10 cellular contexts compared by ENCODE assay signal in the genomic region with DNA sequence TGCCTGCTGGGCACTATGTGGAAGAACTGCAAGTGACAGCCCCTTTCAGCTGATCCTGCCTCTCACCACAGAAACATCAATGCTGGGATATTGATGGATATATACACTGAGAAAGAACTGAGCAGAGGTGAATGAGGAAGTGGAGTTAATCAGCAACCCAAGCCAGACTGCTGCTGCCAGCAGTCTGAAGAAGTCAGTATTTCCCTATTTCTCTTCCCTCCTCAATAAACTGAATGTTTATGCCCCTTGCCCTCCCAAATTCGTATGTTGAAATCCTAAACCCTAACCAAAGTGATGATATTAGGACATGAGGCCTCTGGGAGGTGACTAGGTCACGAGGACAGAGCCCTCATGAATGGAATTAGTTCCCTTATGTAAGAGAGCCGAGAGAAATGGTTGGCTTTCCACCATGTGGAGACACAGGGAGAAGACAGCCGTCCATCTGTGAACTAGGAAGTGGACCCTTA.
DNase-seq lines count a peak whose midpoint lies in the region; ATAC-seq and TF ChIP-seq lines count a peak whose summit lies in the region.
"Had no signal": no experiment of that assay in that cellular context is flagged by ENCODE, and none has a peak within 500 bp of the region (broad histone marks: within the 10 kb centered on the region; RNA-seq: fewer than 3 reads in every experiment).

No MANE protein-coding gene starts in this region.

- no peak overlapping the region for H2AFZ ChIP-seq in smooth muscle cell (ENCODE audit: low read depth)

- CTCF ChIA-PET in CD4-positive, alpha-beta T cell (lab: Charles Lee) = no interaction called here

- H3K27ac Mint-ChIP-seq in central memory CD8-positive, alpha-beta T cell (ENCODE audit: low read depth) = no peak overlapping the region
- no peak overlapping the region for H3K27ac Mint-ChIP-seq in CD4-positive, alpha-beta T cell

- no peak overlapping the region for H3K4me3 ChIP-seq in smooth muscle cell

- peaks cover 25% of the 10 kb centered on the region for H3K9me3 ChIP-seq in CD4-positive, alpha-beta T cell (ENCODE audit: control insufficient read depth, low read length)
- peaks cover 14% of the 10 kb centered on the region for H3K9me3 ChIP-seq in smooth muscle cell (replicated peaks; ENCODE audit: low read depth)

- H3K27me3 ChIP-seq in CD4-positive, alpha-beta T cell (ENCODE audit: control insufficient read depth, insufficient read depth, low read length) = no peaks in the 10 kb centered on the region
- no peaks in the 10 kb centered on the region for H3K27me3 ChIP-seq in smooth muscle cell (ENCODE audit: low read depth)

- 95% methylated on average over 4 of the region's 4 CpGs for WGBS in smooth muscle cell (ENCODE audit: low lambda C conversion rate)

- peak; percentile 52 for DNase-seq in HT-29 (ENCODE audit: low spot score)
- no peak for DNase-seq in central memory CD8-positive, alpha-beta T cell (ENCODE audit: low spot score in 2 of 2)
- DNase-seq in renal cortical epithelial cell (ENCODE audit: low read depth) = peak; percentile 74
- no peak for DNase-seq in activated CD4-positive, alpha-beta T cell treated with anti-CD3 and anti-CD28 coated beads for 1 hour
- no peak for DNase-seq in kidney glomerular epithelial cell (lab: John Stamatoyannopoulos, UW)
- no peak for DNase-seq in CD4-positive, alpha-beta T cell
- DNase-seq in smooth muscle cell (lab: John Stamatoyannopoulos, UW; ENCODE audit: unreplicated experiment) = no peak
- DNase-seq: NCI-H2171 treated with DMSO at 0.1 percent for 48 hours, T-helper 2 cell had no signal

- peak; percentile 93 for ATAC-seq in GM19043 (IDR thresholded peaks at IDR 0.05; ENCODE audit: low read depth, unreplicated experiment)
- peak; percentile 14 for ATAC-seq in central memory CD8-positive, alpha-beta T cell (replicated peaks; ENCODE audit: extremely low read depth, poor library complexity, severe bottlenecking)
- ATAC-seq in CD4-positive, alpha-beta T cell (ENCODE audit: poor library complexity) = no peak

- H3K4me1 Mint-ChIP-seq in central memory CD8-positive, alpha-beta T cell = no peaks in the 10 kb centered on the region
- H3K4me1 Mint-ChIP-seq in CD4-positive, alpha-beta T cell (ENCODE audit: low read depth) = peaks cover 5% of the 10 kb centered on the region

- TF ChIP-seq CTCF in CD4-positive, alpha-beta T cell (IDR thresholded peaks at IDR 0.05) = no peak
- TF ChIP-seq CTCF in smooth muscle cell (IDR thresholded peaks at IDR 0.05; ENCODE audit: borderline replicate concordance, insufficient read depth, poor library complexity, severe bottlenecking) = no peak

- H3K27ac ChIP-seq in CD4-positive, alpha-beta T cell (ENCODE audit: low read depth, low read length) = no peak overlapping the region
- H3K27ac ChIP-seq in smooth muscle cell (ENCODE audit: low read depth) = no peak overlapping the region

- H3K4me3 Mint-ChIP-seq in central memory CD8-positive, alpha-beta T cell = no peak overlapping the region
- no peak overlapping the region for H3K4me3 Mint-ChIP-seq in CD4-positive, alpha-beta T cell

- H3K79me2 ChIP-seq in smooth muscle cell (ENCODE audit: low read depth) = no peaks in the 10 kb centered on the region

- intact Hi-C loops in CD4-positive, alpha-beta T cell (cut with DNase I, micrococcal nuclease) = no loop called here

- peaks cover 10% of the 10 kb centered on the region for H3K36me3 Mint-ChIP-seq in central memory CD8-positive, alpha-beta T cell (ENCODE audit: insufficient read depth)
- H3K36me3 Mint-ChIP-seq in CD4-positive, alpha-beta T cell (ENCODE audit: low read depth) = peaks cover 69% of the 10 kb centered on the region

- H3K4me2 ChIP-seq in smooth muscle cell = no peak overlapping the region

- no peak overlapping the region for H3K9ac ChIP-seq in smooth muscle cell (ENCODE audit: low read depth)

- no peaks in the 10 kb centered on the region for H3K27me3 Mint-ChIP-seq in central memory CD8-positive, alpha-beta T cell
- H3K27me3 Mint-ChIP-seq in CD4-positive, alpha-beta T cell = no peaks in the 10 kb centered on the region

- no peaks in the 10 kb centered on the region for H3F3A ChIP-seq in smooth muscle cell (ENCODE audit: low read depth)

- peaks cover 12% of the 10 kb centered on the region for H3K36me3 ChIP-seq in smooth muscle cell (ENCODE audit: low read depth)

- no peaks in the 10 kb centered on the region for H3K4me1 ChIP-seq in smooth muscle cell (ENCODE audit: low read depth)

- POLR2A ChIA-PET in CD4-positive, alpha-beta T cell (lab: Charles Lee) = no interaction called here

- peaks cover 6% of the 10 kb centered on the region for H3K9me3 Mint-ChIP-seq in central memory CD8-positive, alpha-beta T cell
- H3K9me3 Mint-ChIP-seq in CD4-positive, alpha-beta T cell = peaks cover 16% of the 10 kb centered on the region

- H4K20me1 ChIP-seq in smooth muscle cell (ENCODE audit: low read depth) = no peaks in the 10 kb centered on the region

Comparison
In these comparisons a context has a peak if more than half of its experiments do, and no peak if none do; other contexts are left out.
1. DNase-seq: peak in HT-29 (single experiment) and renal cortical epithelial cell (single experiment); none in central memory CD8-positive, alpha-beta T cell (0 of 2), activated CD4-positive, alpha-beta T cell treated with anti-CD3 and anti-CD28 coated beads for 1 hour (single experiment), kidney glomerular epithelial cell (single experiment), CD4-positive, alpha-beta T cell (0 of 10) and smooth muscle cell (single experiment).